14 cellular contexts compared by ENCODE assay signal in the genomic region with DNA sequence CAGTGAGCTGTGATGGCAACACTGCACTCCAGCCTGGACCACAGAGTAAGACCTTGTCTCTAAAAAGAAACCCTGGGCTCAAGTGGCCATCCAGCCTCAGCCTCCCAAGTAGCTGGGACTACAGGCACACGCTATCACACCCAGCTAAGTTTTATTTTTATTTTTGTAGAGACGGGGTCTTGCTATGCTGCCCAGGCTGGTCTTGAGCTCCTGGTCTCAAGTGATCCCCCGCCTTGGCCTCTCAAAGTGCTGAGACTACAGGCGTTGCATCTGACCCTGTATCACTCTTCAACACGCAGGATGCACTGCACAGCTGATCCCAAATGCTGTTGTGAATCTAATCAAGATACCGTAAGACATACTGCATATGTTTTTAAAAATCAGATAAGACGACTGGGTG.
"Had no signal": no experiment of that assay in that cellular context is flagged by ENCODE, and none has a peak within 500 bp of the region (broad histone marks: within the 10 kb centered on the region; RNA-seq: fewer than 3 reads in every experiment).

No MANE protein-coding gene starts in this region.

- H3K36me3 ChIP-seq: breast epithelium had no signal

- H3K4me3 ChIP-seq: breast epithelium, esophagus squamous epithelium, lung, testis had no signal

- ATAC-seq: stimulated activated naive CD8-positive, alpha-beta T cell treated with anti-CD3 and anti-CD28 coated beads, Interleukin-15, Interleukin-2, amounts not matched to agents 100 U/mL and 50 U/mL, for 24 hours had no signal

- H3K9me3 Mint-ChIP-seq: activated naive CD4-positive, alpha-beta T cell treated with anti-CD3 and anti-CD28 coated beads, Interleukin-2, amount 50 U/mL, for 72 hours had no signal

- H3K4me3 Mint-ChIP-seq: nephron progenitor cell had no signal

- H3K27ac Mint-ChIP-seq: nephron progenitor cell had no signal

- DNase-seq: activated CD4-positive, alpha-beta T cell treated with anti-CD3 and anti-CD28 coated beads, Interleukin-2, amount 50 U/mL, for 48 hours; activated CD4-positive, CD25-positive, alpha-beta regulatory T cell; activated CD8-positive, alpha-beta memory T cell treated with anti-CD3 and anti-CD28 coated beads, Interleukin-2, amount 50 U/mL, for 48 hours; esophagus squamous epithelium; foreskin fibroblast; left colon; nephron progenitor cell; stimulated activated CD4-positive, alpha-beta T cell treated with anti-CD3 and anti-CD28 coated beads, Interleukin-4, amount 100 ng/mL, for 1 hour; stimulated activated CD8-positive, alpha-beta memory T cell treated with anti-CD3 and anti-CD28 coated beads, Interleukin-4, amount 100 ng/mL, for 48 hours; stimulated activated naive CD8-positive, alpha-beta T cell treated with anti-CD3 and anti-CD28 coated beads, Interleukin-15, Interleukin-2, amounts not matched to agents 100 U/mL and 50 U/mL, for 24 hours; testis had no signal

- H3K9me3 ChIP-seq: breast epithelium, esophagus squamous epithelium, testis had no signal

- H3K4me1 ChIP-seq: breast epithelium had no signal

- H3K27ac ChIP-seq: breast epithelium, esophagus squamous epithelium, testis had no signal
